32 cellular contexts compared by ENCODE assay signal in genomic region chr10:26389533-26389932, GRCh38. TPM values are rescaled to one million over a fixed set of nuclear protein-coding genes. Genes with fewer than 3 reads are reported as not detected.
"Had no signal": no experiment of that assay in that cellular context is flagged by ENCODE, and none has a peak within 500 bp of the region (broad histone marks: within the 10 kb centered on the region; RNA-seq: fewer than 3 reads in every experiment).

No MANE protein-coding gene starts in this region.

- FAIRE-seq: bronchial epithelial cell, colon had no signal

- H3K4me3 ChIP-seq: ascending aorta, cardiac muscle cell had no signal

- H3K9me3 ChIP-seq: ascending aorta had no signal

- ATAC-seq: activated CD4-positive, alpha-beta T cell treated with anti-CD3 and anti-CD28 coated beads for 36 hours; activated CD4-positive, CD25-positive, alpha-beta regulatory T cell treated with anti-CD3 and anti-CD28 coated beads, Interleukin-2, amount 50 U/mL, for 24 hours; activated CD8-positive, alpha-beta memory T cell treated with anti-CD3 and anti-CD28 coated beads, Interleukin-2, amount 10 ng/mL, durations not matched to agents 7 days and 5 days; activated CD8-positive, alpha-beta T cell treated with anti-CD3 and anti-CD28 coated beads, Interleukin-2, amount 10 ng/mL, durations not matched to agents 7 days and 5 days; activated naive CD8-positive, alpha-beta T cell treated with anti-CD3 and anti-CD28 coated beads, Interleukin-2, amount 50 U/mL, for 24 hours; WTC11 had no signal

- H3K4me1 ChIP-seq: ascending aorta had no signal

- H3K27me3 ChIP-seq: ascending aorta had no signal

- DNase-seq: activated CD4-positive, alpha-beta memory T cell treated with anti-CD3 and anti-CD28 coated beads, Interleukin-2, amount 10 ng/mL, durations not matched to agents 7 days and 5 days; activated CD4-positive, alpha-beta T cell treated with anti-CD3 and anti-CD28 coated beads for 1 hour; activated CD4-positive, alpha-beta T cell treated with anti-CD3 and anti-CD28 coated beads for 36 hours; activated CD4-positive, alpha-beta T cell treated with anti-CD3 and anti-CD28 coated beads for 48 hours; activated CD4-positive, alpha-beta T cell treated with anti-CD3 and anti-CD28 coated beads, Interleukin-2, amount 10 ng/mL, durations not matched to agents 7 days and 5 days; activated CD4-positive, alpha-beta T cell treated with anti-CD3 and anti-CD28 coated beads, Interleukin-2, amount 50 U/mL, for 48 hours; activated CD4-positive, CD25-positive, alpha-beta regulatory T cell; activated CD8-positive, alpha-beta memory T cell treated with anti-CD3 and anti-CD28 coated beads for 24 hours; activated CD8-positive, alpha-beta memory T cell treated with anti-CD3 and anti-CD28 coated beads, Interleukin-2, amount 10 ng/mL, durations not matched to agents 7 days and 5 days; activated CD8-positive, alpha-beta memory T cell treated with anti-CD3 and anti-CD28 coated beads, Interleukin-2, amount 50 U/mL, for 48 hours; activated CD8-positive, alpha-beta T cell treated with anti-CD3 and anti-CD28 coated beads, Interleukin-2, amount 10 ng/mL, durations not matched to agents 7 days and 5 days; activated effector memory CD4-positive, alpha-beta T cell treated with Interleukin-2 at 50 U/mL for 16 hours; activated gamma-delta T cell; activated naive CD4-positive, alpha-beta T cell treated with anti-CD3 and anti-CD28 coated beads, Interleukin-2, amount 10 ng/mL, durations not matched to agents 7 days and 5 days; activated naive CD4-positive, alpha-beta T cell treated with Interleukin-2 at 50 U/mL for 16 hours; activated naive CD8-positive, alpha-beta T cell treated with anti-CD3 and anti-CD28 coated beads, Interleukin-2, amount 10 ng/mL, durations not matched to agents 7 days and 5 days; activated naive CD8-positive, alpha-beta T cell treated with anti-CD3 and anti-CD28 coated beads, Interleukin-2, amount 50 U/mL, for 24 hours; activated T-cell treated with anti-CD3 and anti-CD28 coated beads, Interleukin-2, amount 50 U/mL, for 24 hours; activated T-cell treated with anti-CD3 and anti-CD28 coated beads, Interleukin-2, amount 50 U/mL, for 48 hours; amygdala; anterior cingulate cortex; caudate nucleus; cerebellar nuclear complex; T-helper 2 cell; T-helper 9 cell; WERI-Rb-1 had no signal

- H3K27ac ChIP-seq: ascending aorta, cardiac muscle cell, WERI-Rb-1 had no signal

- H3K36me3 ChIP-seq: ascending aorta, cardiac muscle cell, WERI-Rb-1 had no signal

RNA-seq across cellular contexts. Expression of gene APBB1IP, which starts 48.6 kb away (rescaled TPM):
- total RNA-seq: ascending aorta, bronchial epithelial cell, cardiac muscle cell had no signal
- polyA plus RNA-seq: cardiac muscle cell had no signal
